11 cellular contexts compared by ENCODE assay signal in the genomic region with DNA sequence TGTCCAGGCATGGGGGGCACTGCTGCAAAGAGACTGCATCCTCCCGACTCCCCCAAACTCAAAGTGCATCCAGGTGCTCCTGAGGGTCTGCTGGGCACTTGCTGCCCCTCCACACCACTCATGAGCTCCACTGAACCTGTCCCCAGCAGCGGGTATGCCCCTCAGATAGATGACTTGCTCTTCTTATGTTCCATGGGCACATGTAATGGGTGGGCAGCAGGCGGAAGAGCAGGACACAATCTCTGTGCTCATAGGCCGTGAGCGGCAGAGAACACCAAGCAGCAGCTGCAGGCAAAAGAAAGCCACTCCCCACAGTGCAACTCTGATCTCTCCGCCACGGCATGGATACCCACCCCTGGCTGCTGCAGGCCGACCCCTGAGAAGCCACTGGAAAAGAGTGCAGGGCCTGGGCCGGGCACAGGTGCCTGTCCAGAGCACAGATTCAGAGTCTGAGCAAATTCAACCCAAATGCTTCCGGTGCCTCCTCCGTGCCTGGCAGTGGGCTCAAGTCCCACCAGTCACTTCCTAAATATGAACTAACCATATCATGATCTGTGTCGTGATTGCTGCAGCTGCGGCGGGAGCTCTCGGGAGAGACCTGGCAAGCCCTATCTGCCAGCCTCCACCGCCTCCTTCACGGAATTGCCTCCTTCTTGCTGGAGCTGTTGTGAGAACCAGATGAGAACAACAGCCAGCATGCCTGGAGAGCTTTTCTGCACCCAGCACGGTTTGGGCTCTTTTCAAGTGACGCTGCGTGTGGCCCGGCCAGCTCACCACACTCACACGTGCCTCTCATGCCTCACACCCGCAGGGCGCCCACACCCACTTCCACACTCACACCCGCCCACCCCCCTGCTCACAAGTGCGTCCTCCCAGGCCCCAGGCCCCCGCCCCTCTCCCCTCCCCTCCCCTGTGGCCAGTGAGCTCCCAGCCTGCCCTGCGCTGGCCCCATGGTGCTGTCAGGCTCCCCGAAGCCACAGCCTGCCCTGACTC.
DNase-seq lines count a peak whose midpoint lies in the region; ATAC-seq and TF ChIP-seq lines count a peak whose summit lies in the region.
"Had no signal": no experiment of that assay in that cellular context is flagged by ENCODE, and none has a peak within 500 bp of the region (broad histone marks: within the 10 kb centered on the region; RNA-seq: fewer than 3 reads in every experiment).

No MANE protein-coding gene starts in this region.

- H3K36me3 ChIP-seq in breast epithelium (no peaks in the 10 kb centered on the region), mucosa of descending colon (ENCODE audit: low read depth) (no peaks in the 10 kb centered on the region), thyroid gland (no peaks in the 10 kb centered on the region), colonic mucosa (no peaks in the 10 kb centered on the region)
- H3K36me3 ChIP-seq: BLaER1 treated with 17β-estradiol and CSF1 and Interleukin-3, amounts not matched to agents 10 nM and 100 nM had no signal

- no peak for TF ChIP-seq CTCF in breast epithelium (IDR thresholded peaks at IDR 0.05)
- no peak for TF ChIP-seq CTCF in MCF 10A (IDR thresholded peaks at IDR 0.05; ENCODE audit: unreplicated experiment)
- TF ChIP-seq CTCF in mucosa of descending colon (IDR thresholded peaks at IDR 0.05): no peak
- TF ChIP-seq CTCF in thyroid gland (IDR thresholded peaks at IDR 0.05): no peak
- TF ChIP-seq CTCF in colonic mucosa (IDR thresholded peaks at IDR 0.05): no peak

- POLR2A ChIA-PET in MCF 10A (lab: Yijun Ruan, JAX): no interaction called here

- ATAC-seq in activated T-cell treated with anti-CD3 and anti-CD28 coated beads, Interleukin-2, amount 50 U/mL, for 4 hours: peak in 1 of 2 donors; percentile 47
- peak; percentile 59 for ATAC-seq in mucosa of descending colon
- no peak for ATAC-seq in HG03460 (IDR thresholded peaks at IDR 0.05; ENCODE audit: unreplicated experiment)

- no peaks in the 10 kb centered on the region for H3K36me3 Mint-ChIP-seq in MCF 10A (ENCODE audit: insufficient read depth, unreplicated experiment)
- no peaks in the 10 kb centered on the region for H3K36me3 Mint-ChIP-seq in activated T-cell treated with anti-CD3 and anti-CD28 coated beads, Interleukin-2, amount 50 U/mL, for 4 hours (ENCODE audit: insufficient read depth)
- no peaks in the 10 kb centered on the region for H3K36me3 Mint-ChIP-seq in activated CD4-positive, alpha-beta T cell treated with anti-CD3 and anti-CD28 coated beads, Interleukin-2, amount 10 ng/mL, durations not matched to agents 24 days and 14 days (ENCODE audit: low read depth)

- no peaks in the 10 kb centered on the region for H3K9me3 Mint-ChIP-seq in MCF 10A (ENCODE audit: unreplicated experiment)
- H3K9me3 Mint-ChIP-seq in activated T-cell treated with anti-CD3 and anti-CD28 coated beads, Interleukin-2, amount 50 U/mL, for 4 hours: no peaks in the 10 kb centered on the region
- no peaks in the 10 kb centered on the region for H3K9me3 Mint-ChIP-seq in activated CD4-positive, alpha-beta T cell treated with anti-CD3 and anti-CD28 coated beads, Interleukin-2, amount 10 ng/mL, durations not matched to agents 24 days and 14 days
- H3K9me3 Mint-ChIP-seq: activated T-cell treated with anti-CD3 and anti-CD28 coated beads, Interleukin-2, amount 50 U/mL, for 72 hours had no signal

- intact Hi-C loops in breast epithelium (cut with DNase I; ENCODE audit: low total_unique reads) (no loop called here), MCF 10A (cut with micrococcal nuclease) (no loop called here), mucosa of descending colon (cut with DNase I, micrococcal nuclease) (no loop called here), thyroid gland (cut with DNase I) (no loop called here), colonic mucosa (cut with DNase I) (no loop called here)
- intact Hi-C loops in activated CD4-positive, alpha-beta T cell treated with anti-CD3 and anti-CD28 coated beads, Interleukin-2, amount 10 ng/mL, durations not matched to agents 24 days and 14 days (cut with micrococcal nuclease): no loop called here

- WGBS in thyroid gland, 2 donors: 49 to 70% methylated on average over 22 to 24 of the region's 29 CpGs

- H3K4me1 Mint-ChIP-seq in MCF 10A (ENCODE audit: insufficient read depth, unreplicated experiment): peaks cover 6% of the 10 kb centered on the region
- peaks cover 26% of the 10 kb centered on the region for H3K4me1 Mint-ChIP-seq in activated T-cell treated with anti-CD3 and anti-CD28 coated beads, Interleukin-2, amount 50 U/mL, for 4 hours (ENCODE audit: low read depth)
- peaks cover 17% of the 10 kb centered on the region for H3K4me1 Mint-ChIP-seq in activated CD4-positive, alpha-beta T cell treated with anti-CD3 and anti-CD28 coated beads, Interleukin-2, amount 10 ng/mL, durations not matched to agents 24 days and 14 days

- no peak for DNase-seq in breast epithelium (ENCODE audit: low spot score in 2 of 2)
- no peak for DNase-seq in MCF 10A (ENCODE audit: unreplicated experiment)
- peak; percentile 14 for DNase-seq in activated T-cell treated with anti-CD3 and anti-CD28 coated beads, Interleukin-2, amount 50 U/mL, for 4 hours
- peak in 2 of 3 donors; percentile 4 to 67 for DNase-seq in mucosa of descending colon
- DNase-seq in thyroid gland: peak; percentile 4 to 5
- no peak for DNase-seq in colonic mucosa
- no peak for DNase-seq in activated CD4-positive, alpha-beta T cell treated with anti-CD3 and anti-CD28 coated beads, Interleukin-2, amount 10 ng/mL, durations not matched to agents 24 days and 14 days
- DNase-seq: NCI-H1436 treated with DMSO at 0.1 percent for 48 hours had no signal

- CTCF ChIA-PET in MCF 10A (lab: Yijun Ruan, JAX): interaction anchor here (0.6 to 1.0 kb wide), 2 partner anchors 16 to 218 kb away, joined by 3 to 4 read pairs; no protein-coding TSS in a partner anchor

- H3K4me3 Mint-ChIP-seq in MCF 10A (ENCODE audit: unreplicated experiment): no peak overlapping the region
- H3K4me3 Mint-ChIP-seq in activated T-cell treated with anti-CD3 and anti-CD28 coated beads, Interleukin-2, amount 50 U/mL, for 4 hours: peak overlapping the region; percentile 11
- no peak overlapping the region for H3K4me3 Mint-ChIP-seq in activated CD4-positive, alpha-beta T cell treated with anti-CD3 and anti-CD28 coated beads, Interleukin-2, amount 10 ng/mL, durations not matched to agents 24 days and 14 days

- peaks cover 5 to 15% of the 10 kb centered on the region in 2 donors for H3K4me1 ChIP-seq in breast epithelium
- H3K4me1 ChIP-seq in mucosa of descending colon (ENCODE audit: low read depth): no peaks in the 10 kb centered on the region
- H3K4me1 ChIP-seq in thyroid gland: no peaks in the 10 kb centered on the region
- no peaks in the 10 kb centered on the region for H3K4me1 ChIP-seq in colonic mucosa

- H3K27me3 Mint-ChIP-seq in MCF 10A (ENCODE audit: insufficient read depth, unreplicated experiment): no peaks in the 10 kb centered on the region
- no peaks in the 10 kb centered on the region for H3K27me3 Mint-ChIP-seq in activated T-cell treated with anti-CD3 and anti-CD28 coated beads, Interleukin-2, amount 50 U/mL, for 4 hours (ENCODE audit: low read depth)
- peaks cover 10% of the 10 kb centered on the region for H3K27me3 Mint-ChIP-seq in activated CD4-positive, alpha-beta T cell treated with anti-CD3 and anti-CD28 coated beads, Interleukin-2, amount 10 ng/mL, durations not matched to agents 24 days and 14 days

- no peak overlapping the region for H3K9ac ChIP-seq in colonic mucosa (ENCODE audit: low read depth in 2 of 2, low read length in 2 of 2)
- H3K9ac ChIP-seq: BLaER1 treated with 17β-estradiol and CSF1 and Interleukin-3, amounts not matched to agents 10 nM and 100 nM had no signal

- BruUV-seq in MCF 10A (replicated peaks; lab: Mats Ljungman, UMichigan): no TSS peak

- no peak overlapping the region for H3K27ac Mint-ChIP-seq in MCF 10A (ENCODE audit: low read depth, unreplicated experiment)
- H3K27ac Mint-ChIP-seq in activated CD4-positive, alpha-beta T cell treated with anti-CD3 and anti-CD28 coated beads, Interleukin-2, amount 10 ng/mL, durations not matched to agents 24 days and 14 days: no peak overlapping the region
- H3K27ac Mint-ChIP-seq: activated T-cell treated with anti-CD3 and anti-CD28 coated beads, Interleukin-2, amount 50 U/mL, for 72 hours had no signal

- TF ChIP-seq POLR2A in breast epithelium (IDR thresholded peaks at IDR 0.05) (no peak), thyroid gland (IDR thresholded peaks at IDR 0.05) (no peak)

- H3K27ac ChIP-seq in breast epithelium (peak overlapping the region in 1 of 2 donors; percentile 61), thyroid gland (no peak overlapping the region), colonic mucosa (no peak overlapping the region)
- H3K27ac ChIP-seq: BLaER1 treated with 17β-estradiol and CSF1 and Interleukin-3, amounts not matched to agents 10 nM and 100 nM had no signal

- H3K9me3 ChIP-seq in breast epithelium: no peaks in the 10 kb centered on the region
- H3K9me3 ChIP-seq in mucosa of descending colon: no peaks in the 10 kb centered on the region
- H3K9me3 ChIP-seq in thyroid gland: no peaks in the 10 kb centered on the region
- H3K9me3 ChIP-seq in colonic mucosa: no peaks in the 10 kb centered on the region

- H3K4me3 ChIP-seq in breast epithelium (peak overlapping the region in 2 of 3 donors; percentile 21 to 33), mucosa of descending colon (no peak overlapping the region), thyroid gland (replicated peaks in 1 of 3) (no peak overlapping the region), colonic mucosa (no peak overlapping the region)
- H3K4me3 ChIP-seq: BLaER1 treated with 17β-estradiol and CSF1 and Interleukin-3, amounts not matched to agents 10 nM and 100 nM had no signal

- no peaks in the 10 kb centered on the region for H3K27me3 ChIP-seq in breast epithelium
- no peaks in the 10 kb centered on the region for H3K27me3 ChIP-seq in thyroid gland
- no peaks in the 10 kb centered on the region for H3K27me3 ChIP-seq in colonic mucosa
- H3K27me3 ChIP-seq: BLaER1 treated with 17β-estradiol and CSF1 and Interleukin-3, amounts not matched to agents 10 nM and 100 nM had no signal

Comparison
In these comparisons a context has a peak if more than half of its experiments do, and no peak if none do; other contexts are left out.
1. DNase-seq: peak in activated T-cell treated with anti-CD3 and anti-CD28 coated beads, Interleukin-2, amount 50 U/mL, for 4 hours (single experiment), mucosa of descending colon (2 of 3) and thyroid gland (2 of 2); none in breast epithelium (0 of 2), MCF 10A (single experiment), colonic mucosa (single experiment) and activated CD4-positive, alpha-beta T cell treated with anti-CD3 and anti-CD28 coated beads, Interleukin-2, amount 10 ng/mL, durations not matched to agents 24 days and 14 days (single experiment).
2. H3K4me3 ChIP-seq: peak in breast epithelium (2 of 3); none in mucosa of descending colon (single experiment), thyroid gland (0 of 3) and colonic mucosa (single experiment).